Comparison of ENCODE assay signal across 1 cellular context in genomic region chr16:58129097-58129936, GRCh38.
A peak's percentile ranks its signal among the peaks of the same experiment; 100 is the strongest.
TF ChIP-seq lines count a peak whose summit lies in the region.

TSS of gene CFAP20 (minus strand) at chr16:58129381. CDS start at chr16:58129115, 266 bp downstream.

TF ChIP-seq in HepG2, 621 proteins besides CTCF, POLR2A, EP300 and RAD21 (continued from another document and continues in another):
- no peak; the same call in 1 of the 2 replicates for TF ChIP-seq ZNF773 (CRISPR knock-in tag; IDR thresholded peaks at IDR 0.05; ENCODE audit: borderline replicate concordance)
- no peak for TF ChIP-seq SCMH1 (CRISPR knock-in tag; IDR thresholded peaks at IDR 0.05; ENCODE audit: borderline replicate concordance)
- TF ChIP-seq ISL2 (CRISPR knock-in tag; IDR thresholded peaks at IDR 0.05): peak; percentile 77
- TF ChIP-seq ZNF770 (CRISPR knock-in tag; IDR thresholded peaks at IDR 0.05): peak; percentile 68; the same call in 1 of the 2 replicates
- TF ChIP-seq AHDC1 (CRISPR knock-in tag; IDR thresholded peaks at IDR 0.05; ENCODE audit: borderline replicate concordance): peak; percentile 75; the same call in 1 of the 2 replicates
- no peak; the same call in 1 of the 2 replicates for TF ChIP-seq CENPBD1 (CRISPR knock-in tag; IDR thresholded peaks at IDR 0.05; ENCODE audit: borderline replicate concordance, low read depth)
- TF ChIP-seq ZNF569 (CRISPR knock-in tag; IDR thresholded peaks at IDR 0.05; ENCODE audit: borderline replicate concordance): peak; percentile 56; the same call in 1 of the 2 replicates
- TF ChIP-seq ZBTB25 (CRISPR knock-in tag; IDR thresholded peaks at IDR 0.05): no peak; the same call in 1 of the 2 replicates
- no peak for TF ChIP-seq NFRKB (IDR thresholded peaks at IDR 0.05)
- peak; percentile 34; the same call in 1 of the 2 replicates for TF ChIP-seq TOE1 (CRISPR knock-in tag; IDR thresholded peaks at IDR 0.05)
- TF ChIP-seq ZNF557 (CRISPR knock-in tag; IDR thresholded peaks at IDR 0.05): peak; percentile 64; the same call in 1 of the 2 replicates
- TF ChIP-seq MAX (IDR thresholded peaks at IDR 0.05): peak; percentile 99
- peak; percentile 87; the same call in 1 of the 2 replicates for TF ChIP-seq ZNF160 (CRISPR knock-in tag; IDR thresholded peaks at IDR 0.05)
- TF ChIP-seq GATA4 (IDR thresholded peaks at IDR 0.05; ENCODE audit: borderline replicate concordance, low read depth): no peak; the same call in none of the 2 replicates
- no peak for TF ChIP-seq MATR3 (CRISPR knock-in tag; IDR thresholded peaks at IDR 0.05)
- TF ChIP-seq NFE2L2 (IDR thresholded peaks at IDR 0.05; ENCODE audit: low read length): no peak
- TF ChIP-seq ZNF282 (IDR thresholded peaks at IDR 0.05; ENCODE audit: partially characterized antibody): no peak
- TF ChIP-seq ZNF800 (CRISPR knock-in tag; IDR thresholded peaks at IDR 0.05): peak; percentile 85; the same call in 1 of the 2 replicates
- TF ChIP-seq KDM3A (CRISPR knock-in tag; IDR thresholded peaks at IDR 0.05; ENCODE audit: low read depth): peak; percentile 92
- peak; percentile 66; the same call in 1 of the 2 replicates for TF ChIP-seq IRX3 (CRISPR knock-in tag; IDR thresholded peaks at IDR 0.05; ENCODE audit: borderline replicate concordance, low read depth)
- TF ChIP-seq PRDM15 (CRISPR knock-in tag; IDR thresholded peaks at IDR 0.05): no peak
- TF ChIP-seq ZNF354B (CRISPR knock-in tag; IDR thresholded peaks at IDR 0.05): no peak
- peak; percentile 86 for TF ChIP-seq ELF3 (CRISPR knock-in tag; IDR thresholded peaks at IDR 0.05)
- no peak; the same call in 1 of the 2 replicates for TF ChIP-seq ETV6 (CRISPR knock-in tag; conservative IDR thresholded peaks at IDR 0.05)
- peak; percentile 97 for TF ChIP-seq ZNF781 (CRISPR knock-in tag; IDR thresholded peaks at IDR 0.05; ENCODE audit: borderline replicate concordance, not compliant biosample characterization)
- no peak for TF ChIP-seq KAT7 (CRISPR knock-in tag; IDR thresholded peaks at IDR 0.05; ENCODE audit: borderline replicate concordance)
- peak; percentile 66 for TF ChIP-seq TOPORS (CRISPR knock-in tag; IDR thresholded peaks at IDR 0.05)
- no peak for TF ChIP-seq ZNF646 (CRISPR knock-in tag; IDR thresholded peaks at IDR 0.05)
- TF ChIP-seq PHF8 (CRISPR knock-in tag; IDR thresholded peaks at IDR 0.05): peak; percentile 96
- TF ChIP-seq ZNF367 (CRISPR knock-in tag; IDR thresholded peaks at IDR 0.05; ENCODE audit: borderline replicate concordance): no peak
- TF ChIP-seq NRL (CRISPR knock-in tag; IDR thresholded peaks at IDR 0.05; ENCODE audit: borderline replicate concordance): peak; percentile 96
- TF ChIP-seq ZNF878 (CRISPR knock-in tag; IDR thresholded peaks at IDR 0.05): peak; percentile 94
- TF ChIP-seq CREB1 (IDR thresholded peaks at IDR 0.05): peak; percentile 96
- peak; percentile 98 for TF ChIP-seq CREB1 (CRISPR knock-in tag; IDR thresholded peaks at IDR 0.05)
- TF ChIP-seq RARA (CRISPR knock-in tag; IDR thresholded peaks at IDR 0.05): peak; percentile 56; the same call in 1 of the 2 replicates
- no peak for TF ChIP-seq STAT5B (CRISPR knock-in tag; IDR thresholded peaks at IDR 0.05)
- TF ChIP-seq KDM5B (CRISPR knock-in tag; IDR thresholded peaks at IDR 0.05; ENCODE audit: borderline replicate concordance): peak; percentile 95
- peak; percentile 94 for TF ChIP-seq ZNF343 (CRISPR knock-in tag; IDR thresholded peaks at IDR 0.05)
- peak in 1 of 2 experiments; percentile 99; a peak in 2 of 4 replicates for TF ChIP-seq KLF16 (CRISPR knock-in tag; IDR thresholded peaks at IDR 0.05)
